ENCODE assay signal across 14 cellular contexts in the genomic region with DNA sequence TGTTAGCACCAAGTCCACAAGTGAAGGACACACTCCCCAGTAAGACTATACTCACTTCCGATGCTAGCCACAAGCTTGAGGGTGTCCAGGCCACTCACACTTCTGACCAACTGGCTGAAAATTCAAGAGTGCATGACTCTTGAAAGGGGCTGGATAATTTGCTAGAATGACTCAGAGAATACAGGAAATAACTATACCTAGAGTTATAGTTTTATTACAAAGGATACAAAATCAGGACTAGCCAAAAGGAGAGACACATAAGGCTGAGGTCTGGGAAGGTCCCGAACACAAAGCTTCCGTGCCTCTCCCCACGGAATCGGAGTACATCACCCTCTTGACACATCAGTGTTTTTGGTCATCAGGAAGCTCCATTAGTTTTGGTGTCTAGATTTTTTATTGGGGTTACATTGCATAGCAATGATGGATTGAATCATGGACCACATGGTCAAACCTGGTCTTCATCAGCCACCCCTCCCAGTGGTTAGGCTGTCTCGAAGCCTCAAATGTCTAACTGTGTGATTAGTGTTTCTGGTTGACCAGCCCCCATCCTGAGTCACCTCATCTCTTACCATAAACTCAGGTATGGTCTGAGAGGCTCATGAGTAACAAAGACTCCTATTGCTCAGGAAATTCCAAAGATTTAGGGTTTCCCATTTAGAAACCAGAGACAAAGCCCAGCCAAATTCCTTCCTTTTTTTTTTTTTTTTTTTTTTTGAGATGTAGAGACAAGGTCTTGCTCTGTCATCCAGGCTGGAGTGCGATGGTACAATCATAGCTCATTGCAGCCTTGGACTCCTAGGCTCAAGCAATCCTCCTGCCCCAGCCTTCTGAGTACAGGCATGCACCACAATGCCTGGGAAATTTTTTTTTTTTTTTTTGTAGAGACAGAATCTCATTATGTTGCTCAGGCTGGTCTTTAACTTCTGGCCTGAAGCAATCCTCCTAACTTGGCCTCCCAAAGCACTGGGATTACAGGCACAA.
DNase-seq lines count a peak whose midpoint lies in the region; ATAC-seq, FAIRE-seq and TF ChIP-seq lines count a peak whose summit lies in the region.
"Had no signal": no experiment of that assay in that cellular context is flagged by ENCODE, and none has a peak within 500 bp of the region (broad histone marks: within the 10 kb centered on the region; RNA-seq: fewer than 3 reads in every experiment).

No MANE protein-coding gene starts in this region.

- FAIRE-seq in urothelium cell line (lab: Jason Lieb, UNC), result peak; percentile 61

- no peak for TF ChIP-seq CTCF in fibroblast of the aortic adventitia (IDR thresholded peaks at IDR 0.05; ENCODE audit: insufficient read depth, low read length)

- H3K4me3 ChIP-seq in fibroblast of the aortic adventitia (ENCODE audit: low read depth, low read length), result no peak overlapping the region
- H3K4me3 ChIP-seq: SK-N-MC had no signal

- DNase-seq in GOT3 (lab: John Stamatoyannopoulos, UW) (peak; percentile 52), fibroblast of the aortic adventitia (ENCODE audit: low read depth) (peak; percentile 91), urothelium cell line (ENCODE audit: low spot score) (peak; percentile 84), NCI-H526 treated with DMSO at 0.1 percent for 48 hours (lab: John Stamatoyannopoulos, UW) (no peak), cerebellum (ENCODE audit: low spot score) (no peak)
- DNase-seq: central memory CD4-positive, alpha-beta T cell; DMS53; NCI-H748 treated with DMSO at 0.1 percent for 48 hours; occipital lobe; stimulated activated CD4-positive, alpha-beta T cell treated with anti-CD3 and anti-CD28 coated beads, Interleukin-1b, Interleukin-23, amount 100 ng/mL, for 48 hours; stimulated activated naive B cell treated with anti-CD40 and anti-IgM and Interleukin-4, amounts not matched to agents 10 μg/mL and 1 μg/mL and 100 μg/mL, for 72 hours had no signal

- ATAC-seq in SK-N-SH treated with all-trans-retinoic acid at 6 μM for 48 hours (peak; percentile 86), GM19395 (IDR thresholded peaks at IDR 0.05; ENCODE audit: unreplicated experiment) (no peak)
- ATAC-seq: stimulated activated naive B cell treated with anti-CD40 and anti-IgM and Interleukin-4, amounts not matched to agents 10 μg/mL and 1 μg/mL and 100 μg/mL, for 72 hours had no signal

TF ChIP-seq in SK-N-SH treated with all-trans-retinoic acid at 6 μM for 48 hours, 23 proteins besides CTCF, POLR2A, EP300 and RAD21:
- TF ChIP-seq OSR1 (CRISPR knock-in tag; IDR thresholded peaks at IDR 0.05) (no peak), BACH2 (CRISPR knock-in tag; IDR thresholded peaks at IDR 0.05; ENCODE audit: borderline replicate concordance) (no peak)
- TF ChIP-seq, protein P1, sequence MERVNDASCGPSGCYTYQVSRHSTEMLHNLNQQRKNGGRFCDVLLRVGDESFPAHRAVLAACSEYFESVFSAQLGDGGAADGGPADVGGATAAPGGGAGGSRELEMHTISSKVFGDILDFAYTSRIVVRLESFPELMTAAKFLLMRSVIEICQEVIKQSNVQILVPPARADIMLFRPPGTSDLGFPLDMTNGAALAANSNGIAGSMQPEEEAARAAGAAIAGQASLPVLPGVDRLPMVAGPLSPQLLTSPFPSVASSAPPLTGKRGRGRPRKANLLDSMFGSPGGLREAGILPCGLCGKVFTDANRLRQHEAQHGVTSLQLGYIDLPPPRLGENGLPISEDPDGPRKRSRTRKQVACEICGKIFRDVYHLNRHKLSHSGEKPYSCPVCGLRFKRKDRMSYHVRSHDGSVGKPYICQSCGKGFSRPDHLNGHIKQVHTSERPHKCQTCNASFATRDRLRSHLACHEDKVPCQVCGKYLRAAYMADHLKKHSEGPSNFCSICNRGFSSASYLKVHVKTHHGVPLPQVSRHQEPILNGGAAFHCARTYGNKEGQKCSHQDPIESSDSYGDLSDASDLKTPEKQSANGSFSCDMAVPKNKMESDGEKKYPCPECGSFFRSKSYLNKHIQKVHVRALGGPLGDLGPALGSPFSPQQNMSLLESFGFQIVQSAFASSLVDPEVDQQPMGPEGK (CRISPR knock-in tag; IDR thresholded peaks at IDR 0.05; ENCODE audit: borderline replicate concordance), result no peak
TF ChIP-seq in SK-N-SH treated with all-trans-retinoic acid at 6 μM for 48 hours: peak in this region for 0.

Comparison
In these comparisons a context has a peak if more than half of its experiments do, and no peak if none do; other contexts are left out.
1. DNase-seq: peak in GOT3 (single experiment), fibroblast of the aortic adventitia (single experiment) and urothelium cell line (single experiment); none in NCI-H526 treated with DMSO at 0.1 percent for 48 hours (single experiment) and cerebellum (single experiment).